11 cellular contexts compared by ENCODE assay signal in the genomic region with DNA sequence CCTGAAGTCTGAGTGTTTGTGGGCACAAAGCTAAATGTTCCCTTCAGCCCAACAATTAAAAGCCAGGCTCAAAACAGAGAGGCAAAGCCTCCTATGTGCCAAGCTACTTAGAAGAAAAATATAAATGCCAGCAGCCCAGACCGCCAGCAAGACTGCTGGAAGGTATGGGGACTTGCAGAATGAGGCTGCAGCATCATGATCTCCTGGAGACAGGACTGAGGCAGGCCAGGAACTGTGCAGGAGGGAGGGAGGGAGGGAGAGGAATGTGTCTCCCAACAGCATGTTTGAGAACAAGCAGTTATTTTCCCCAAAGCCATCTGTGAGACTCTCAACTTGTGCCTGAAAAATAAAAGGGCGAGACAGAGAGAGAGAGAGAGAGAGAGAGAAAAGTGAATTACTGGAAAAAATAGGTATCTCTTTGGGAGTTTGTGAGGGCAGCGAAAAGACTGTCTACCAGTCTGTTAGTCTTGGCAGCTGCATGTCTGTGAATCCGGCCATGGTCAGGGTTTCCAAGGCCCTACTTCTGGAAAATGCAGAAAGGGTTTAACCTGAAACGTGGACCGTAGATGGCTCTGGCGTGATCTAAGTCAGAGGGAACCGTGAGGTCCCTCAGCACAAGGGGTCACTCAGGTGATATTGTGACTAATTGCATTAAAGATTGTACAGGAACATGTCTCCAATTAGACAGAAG.
DNase-seq lines count a peak whose midpoint lies in the region; ATAC-seq and TF ChIP-seq lines count a peak whose summit lies in the region.
"Had no signal": no experiment of that assay in that cellular context is flagged by ENCODE, and none has a peak within 500 bp of the region (broad histone marks: within the 10 kb centered on the region; RNA-seq: fewer than 3 reads in every experiment).

No MANE protein-coding gene starts in this region.

- H3K4me1 Mint-ChIP-seq in dendritic cell treated with granulocyte-macrophage colony-stimulating factor and Interleukin-4, amounts not matched to agents 40 ng/mL and 50 ng/mL, for 4 days (ENCODE audit: low read depth) = peaks cover 12% of the 10 kb centered on the region
- H3K4me1 Mint-ChIP-seq: activated naive CD4-positive, alpha-beta T cell treated with anti-CD3 and anti-CD28 coated beads, Interleukin-2, amount 10 ng/mL, durations not matched to agents 7 days and 5 days had no signal

- no peak overlapping the region for H3K27ac ChIP-seq in WERI-Rb-1
- H3K27ac ChIP-seq: vagina had no signal

- no peak overlapping the region for H3K4me3 ChIP-seq in WERI-Rb-1 (ENCODE audit: low read depth, low read length)
- H3K4me3 ChIP-seq: vagina had no signal

- no peak for TF ChIP-seq CTCF in WERI-Rb-1 (IDR thresholded peaks at IDR 0.05; ENCODE audit: low read depth, low read length)

- H3K36me3 ChIP-seq in WERI-Rb-1 = no peaks in the 10 kb centered on the region
- H3K36me3 ChIP-seq: vagina had no signal

- no peak overlapping the region for H3K4me3 Mint-ChIP-seq in dendritic cell treated with granulocyte-macrophage colony-stimulating factor and Interleukin-4, amounts not matched to agents 40 ng/mL and 50 ng/mL, for 4 days
- H3K4me3 Mint-ChIP-seq: activated naive CD4-positive, alpha-beta T cell treated with anti-CD3 and anti-CD28 coated beads, Interleukin-2, amount 10 ng/mL, durations not matched to agents 7 days and 5 days had no signal

- no peaks in the 10 kb centered on the region for H3K27me3 ChIP-seq in WERI-Rb-1 (ENCODE audit: insufficient read depth, low read depth, severe bottlenecking)
- H3K27me3 ChIP-seq: vagina had no signal

- DNase-seq in retina = peak; percentile 8
- DNase-seq in WERI-Rb-1 = no peak
- no peak for DNase-seq in NCI-H1105 (lab: John Stamatoyannopoulos, UW)
- DNase-seq in stimulated activated naive CD8-positive, alpha-beta T cell treated with anti-CD3 and anti-CD28 coated beads, Interleukin-15, Interleukin-2, amounts not matched to agents 100 U/mL and 50 U/mL, for 24 hours = no peak
- DNase-seq in DMS114 treated with DMSO at 0.1 percent for 48 hours (lab: John Stamatoyannopoulos, UW; ENCODE audit: unreplicated experiment) = no peak
- DNase-seq: activated CD4-positive, alpha-beta T cell treated with anti-CD3 and anti-CD28 coated beads, Interleukin-2, amount 50 U/mL, for 1 hour had no signal

- peaks cover 8% of the 10 kb centered on the region for H3K27me3 Mint-ChIP-seq in dendritic cell treated with granulocyte-macrophage colony-stimulating factor and Interleukin-4, amounts not matched to agents 40 ng/mL and 50 ng/mL, for 4 days
- H3K27me3 Mint-ChIP-seq: activated naive CD4-positive, alpha-beta T cell treated with anti-CD3 and anti-CD28 coated beads, Interleukin-2, amount 10 ng/mL, durations not matched to agents 7 days and 5 days had no signal

- H3K27ac Mint-ChIP-seq in dendritic cell treated with granulocyte-macrophage colony-stimulating factor and Interleukin-4, amounts not matched to agents 40 ng/mL and 50 ng/mL, for 4 days = peak overlapping the region; percentile 45
- H3K27ac Mint-ChIP-seq: activated naive CD4-positive, alpha-beta T cell treated with anti-CD3 and anti-CD28 coated beads, Interleukin-2, amount 10 ng/mL, durations not matched to agents 7 days and 5 days had no signal

- H3K9me3 Mint-ChIP-seq in dendritic cell treated with granulocyte-macrophage colony-stimulating factor and Interleukin-4, amounts not matched to agents 40 ng/mL and 50 ng/mL, for 4 days = peaks cover 7% of the 10 kb centered on the region
- H3K9me3 Mint-ChIP-seq: activated naive CD4-positive, alpha-beta T cell treated with anti-CD3 and anti-CD28 coated beads, Interleukin-2, amount 10 ng/mL, durations not matched to agents 7 days and 5 days had no signal

- H3K9me3 ChIP-seq in WERI-Rb-1 (ENCODE audit: severe bottlenecking) = no peaks in the 10 kb centered on the region

- intact Hi-C loops in dendritic cell treated with granulocyte-macrophage colony-stimulating factor and Interleukin-4, amounts not matched to agents 40 ng/mL and 50 ng/mL, for 4 days (cut with micrococcal nuclease) = loop anchor here (1.0 kb wide), 1 partner anchor 34 kb away; no protein-coding TSS in a partner anchor

- H3K36me3 Mint-ChIP-seq in dendritic cell treated with granulocyte-macrophage colony-stimulating factor and Interleukin-4, amounts not matched to agents 40 ng/mL and 50 ng/mL, for 4 days (ENCODE audit: low read depth) = no peaks in the 10 kb centered on the region
- H3K36me3 Mint-ChIP-seq: activated naive CD4-positive, alpha-beta T cell treated with anti-CD3 and anti-CD28 coated beads, Interleukin-2, amount 10 ng/mL, durations not matched to agents 7 days and 5 days had no signal

- ATAC-seq in GM18909 (IDR thresholded peaks at IDR 0.05; ENCODE audit: poor library complexity, unreplicated experiment) = peak; percentile 9
- peak; percentile 7 for ATAC-seq in HG03159 (IDR thresholded peaks at IDR 0.05; ENCODE audit: unreplicated experiment)
- no peak for ATAC-seq in stimulated activated naive CD8-positive, alpha-beta T cell treated with anti-CD3 and anti-CD28 coated beads, Interleukin-15, Interleukin-2, amounts not matched to agents 100 U/mL and 50 U/mL, for 24 hours
